Comparison of ENCODE assay signal across 8 cellular contexts in the genomic region with DNA sequence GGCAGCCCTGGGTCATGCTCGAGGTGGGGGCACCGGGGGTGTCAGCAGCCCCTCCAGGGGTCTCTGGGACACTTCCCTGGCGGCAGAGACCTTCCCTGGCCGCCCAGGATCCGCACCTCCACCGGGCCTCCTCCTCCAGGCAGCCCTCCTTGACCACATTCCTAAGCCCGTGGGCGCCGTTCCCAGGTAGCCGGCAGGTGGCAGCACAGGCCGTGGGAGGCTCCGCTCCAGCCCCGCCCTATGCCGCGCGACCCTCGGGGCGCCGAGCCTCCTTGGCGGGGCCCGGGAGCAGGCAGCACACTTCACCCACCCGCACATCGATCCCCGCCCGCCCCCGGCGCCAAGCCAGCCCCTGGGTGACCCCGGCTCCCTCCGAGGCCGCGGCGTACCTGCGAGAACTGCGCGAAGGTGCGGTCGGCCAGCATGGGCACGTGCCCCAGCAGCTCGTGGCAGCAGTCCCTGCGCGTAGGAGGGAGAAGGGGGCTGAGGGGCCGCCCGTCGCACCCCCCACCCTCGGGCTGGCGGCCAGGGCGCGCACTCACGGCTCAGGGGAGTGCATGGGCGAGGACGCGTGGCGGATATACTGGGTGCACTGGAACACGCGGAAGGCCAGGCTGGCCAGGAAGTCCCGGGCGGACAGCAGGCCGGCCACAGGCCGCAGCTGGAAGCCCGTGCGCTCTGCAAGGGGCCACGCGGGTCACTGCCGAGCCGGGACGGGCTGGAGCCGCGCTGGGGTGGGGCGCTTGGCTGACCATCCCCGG. TPM values are rescaled to one million over a fixed set of nuclear protein-coding genes. Genes with fewer than 3 reads are reported as not detected.
DNase-seq lines count a peak whose midpoint lies in the region; ATAC-seq lines count a peak whose summit lies in the region.

No MANE protein-coding gene starts in this region.

- DNase-seq in AG08396 (ENCODE audit: low spot score) (peak; percentile 60), KBM-7 (peak; percentile 38), germinal center (ENCODE audit: low spot score) (peak; percentile 55), dedifferentiated amniotic fluid mesenchymal stem cell (ENCODE audit: extremely low spot score) (no peak), occipital lobe (lab: John Stamatoyannopoulos, UW) (no peak)
- DNase-seq in activated T-cell treated with anti-CD3 and anti-CD28 coated beads, Interleukin-2, amount 50 U/mL, for 1 hour: peak; percentile 51
- peak; percentile 53 for DNase-seq in stimulated activated CD4-positive, alpha-beta T cell treated with anti-CD3 and anti-CD28 coated beads, Interleukin-12 subunit alpha, Interleukin-12 subunit beta, amount 100 ng/mL, for 4 hours

- in situ Hi-C loops in KBM-7 (cut with MboI; ENCODE audit: low pct_unique_long_range_greater_than_20kb, low sequenced_read_pairs): no loop called here

- ATAC-seq in GM18520 (IDR thresholded peaks at IDR 0.05; ENCODE audit: unreplicated experiment): no peak

RNA-seq across cellular contexts. Expression of a gene that starts 5.3 kb away (rescaled TPM):
- not detected for total RNA-seq in occipital lobe

RNA-seq across cellular contexts. Expression of a gene that starts 5.3 kb away (rescaled TPM):
- total RNA-seq in occipital lobe: not detected

RNA-seq across cellular contexts. Expression of a gene that starts 27.1 kb away (rescaled TPM):
- 25.6 TPM for total RNA-seq in occipital lobe

Comparison
In these comparisons a context has a peak if more than half of its experiments do, and no peak if none do; other contexts are left out.
1. DNase-seq: peak in AG08396 (single experiment), KBM-7 (single experiment), activated T-cell treated with anti-CD3 and anti-CD28 coated beads, Interleukin-2, amount 50 U/mL, for 1 hour (single experiment), germinal center (single experiment) and stimulated activated CD4-positive, alpha-beta T cell treated with anti-CD3 and anti-CD28 coated beads, Interleukin-12 subunit alpha, Interleukin-12 subunit beta, amount 100 ng/mL, for 4 hours (single experiment); none in dedifferentiated amniotic fluid mesenchymal stem cell (single experiment) and occipital lobe (single experiment).